In the genomic region with DNA sequence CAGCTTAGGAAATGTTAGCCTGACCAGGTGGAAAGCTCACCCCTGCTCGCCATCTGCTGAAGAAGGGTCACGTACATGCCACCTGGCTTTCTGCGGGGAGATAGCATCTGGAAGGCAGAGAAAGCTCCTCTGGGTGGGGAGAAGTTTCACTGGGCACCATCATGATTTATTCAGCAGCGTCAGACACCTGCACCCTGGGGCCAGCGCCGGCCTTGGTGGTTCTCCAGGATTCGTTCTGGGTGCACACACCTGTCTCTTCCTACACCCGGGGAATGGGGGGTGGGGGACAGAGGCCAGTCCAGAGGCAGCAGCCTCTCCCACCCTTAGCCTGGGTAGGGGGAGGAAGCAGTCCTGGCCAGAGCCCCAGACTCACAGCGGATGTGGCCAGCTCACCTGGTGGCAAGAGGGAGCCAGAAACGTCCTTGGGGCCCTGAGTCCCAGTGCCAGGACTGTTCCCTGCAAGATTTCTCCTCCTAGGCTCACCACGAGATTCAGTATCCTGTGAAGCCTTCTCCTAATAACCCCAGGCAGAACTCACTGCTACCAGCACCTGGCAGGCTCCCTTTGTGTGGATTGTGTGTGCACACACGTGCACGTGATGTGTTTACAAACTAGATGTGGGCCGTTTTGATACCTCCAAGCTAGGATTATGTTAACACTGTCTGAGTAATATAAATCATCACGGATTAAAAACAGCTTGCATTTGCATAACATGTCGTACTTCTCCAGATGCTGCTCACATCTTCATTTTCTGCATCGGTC, we compare ENCODE assay signal across 12 cellular contexts. TPM values are rescaled to one million over a fixed set of nuclear protein-coding genes. Genes with fewer than 3 reads are reported as not detected.
DNase-seq lines count a peak whose midpoint lies in the region; FAIRE-seq and TF ChIP-seq lines count a peak whose summit lies in the region.
"Had no signal": no experiment of that assay in that cellular context is flagged by ENCODE, and none has a peak within 500 bp of the region (broad histone marks: within the 10 kb centered on the region; RNA-seq: fewer than 3 reads in every experiment).

No MANE protein-coding gene starts in this region.

- no peak overlapping the region for H3K4me3 ChIP-seq in colonic mucosa
- no peak overlapping the region for H3K4me3 ChIP-seq in small intestine (ENCODE audit: low read depth in 1 of 2, low read length in 2 of 2)
- H3K4me3 ChIP-seq: K562 had no signal

- in situ Hi-C loops in GM13977 (cut with MboI; ENCODE audit: low pct_unique_long_range_greater_than_20kb, low sequenced_read_pairs, unreplicated experiment), result no loop called here

- no peak for TF ChIP-seq CTCF in colonic mucosa (IDR thresholded peaks at IDR 0.05)
- TF ChIP-seq CTCF in GM10248 (IDR thresholded peaks at IDR 0.05; ENCODE audit: control extremely low read depth, extremely low read depth, low read depth, missing control alignments), result no peak
- no peak for TF ChIP-seq CTCF in GM13977 (IDR thresholded peaks at IDR 0.05; ENCODE audit: extremely low read depth, insufficient read depth, missing control alignments)

- peak overlapping the region in 1 of 2 donors; percentile 14 for H3K9ac ChIP-seq in colonic mucosa (ENCODE audit: low read depth in 2 of 2, low read length in 2 of 2)

- intact Hi-C loops in colonic mucosa (cut with DNase I), result no loop called here

- H3K36me3 ChIP-seq in colonic mucosa, result no peaks in the 10 kb centered on the region
- no peaks in the 10 kb centered on the region for H3K36me3 ChIP-seq in small intestine (ENCODE audit: control insufficient read depth in 2 of 2, insufficient read depth in 2 of 2, low read length in 2 of 2)

- no peaks in the 10 kb centered on the region for H3K4me1 ChIP-seq in colonic mucosa
- H3K4me1 ChIP-seq in small intestine (ENCODE audit: control insufficient read depth in 2 of 2, insufficient read depth in 1 of 2, low read depth in 1 of 2, low read length in 1 of 2), result no peaks in the 10 kb centered on the region

- CTCF ChIA-PET in GM10248 (lab: Yijun Ruan, JAX), result no interaction called here

- no peak for FAIRE-seq in small intestine (lab: Jason Lieb, UNC)
- FAIRE-seq: D721Med, K562 had no signal

- WGBS in small intestine, 3 donors, result 45 to 67% (median 54%) methylated on average over 17 of the region's 17 CpGs

- POLR2A ChIA-PET in GM10248 (lab: Yijun Ruan, JAX), result no interaction called here

- H3K27ac ChIP-seq in colonic mucosa (no peak overlapping the region), small intestine (ENCODE audit: low read depth in 1 of 2, low read length in 1 of 2) (no peak overlapping the region)

- H3K9me3 ChIP-seq in colonic mucosa (no peaks in the 10 kb centered on the region), small intestine (ENCODE audit: control insufficient read depth, low read depth) (no peaks in the 10 kb centered on the region)

- DNase-seq in NCI-H748 (lab: John Stamatoyannopoulos, UW; ENCODE audit: unreplicated experiment), result peak; percentile 23
- no peak for DNase-seq in NCI-H748 treated with DMSO at 0.1 percent for 48 hours (lab: John Stamatoyannopoulos, UW)
- DNase-seq in NCI-H524 (lab: John Stamatoyannopoulos, UW), result peak; percentile 89 to 99
- peak; percentile 35 for DNase-seq in colonic mucosa
- DNase-seq in small intestine, result peak; percentile 26
- DNase-seq in GM10248 (ENCODE audit: extremely low spot score), result no peak
- no peak for DNase-seq in NCI-H187 (lab: John Stamatoyannopoulos, UW)
- no peak for DNase-seq in GM13977 (ENCODE audit: low spot score)
- DNase-seq: activated CD4-positive, alpha-beta memory T cell treated with anti-CD3 and anti-CD28 coated beads, Interleukin-2, amount 10 ng/mL, durations not matched to agents 7 days and 5 days; NCI-H187 treated with DMSO at 0.1 percent for 48 hours had no signal

- H3K27me3 ChIP-seq in colonic mucosa (no peaks in the 10 kb centered on the region), small intestine (ENCODE audit: control insufficient read depth in 2 of 2, insufficient read depth in 2 of 2, low read length in 2 of 2) (no peaks in the 10 kb centered on the region)

RNA-seq across cellular contexts. Expression of a gene that starts 17.3 kb away (rescaled TPM):
- 10 to 100 TPM in 1 of 2 donors, 1 to 10 TPM in 1; 4.2 to 10.2 TPM for total RNA-seq in colonic mucosa
- polyA plus RNA-seq in small intestine, result 1 to 10 TPM in 2 of 3 donors, under 1 TPM in 1; 0.54 to 1.8 (median 1.6) TPM
- total RNA-seq: activated CD4-positive, alpha-beta memory T cell treated with anti-CD3 and anti-CD28 coated beads, Interleukin-2, amount 10 ng/mL, durations not matched to agents 7 days and 5 days had no signal
- polyA plus RNA-seq: K562 had no signal

Comparison
In these comparisons a context has a peak if more than half of its experiments do, and no peak if none do; other contexts are left out.
1. DNase-seq: peak in NCI-H748 (single experiment), NCI-H524 (2 of 2), colonic mucosa (single experiment) and small intestine (single experiment); none in NCI-H748 treated with DMSO at 0.1 percent for 48 hours (single experiment), GM10248 (single experiment), NCI-H187 (0 of 2) and GM13977 (single experiment).